Comparison of ENCODE assay signal across 8 cellular contexts in the genomic region with DNA sequence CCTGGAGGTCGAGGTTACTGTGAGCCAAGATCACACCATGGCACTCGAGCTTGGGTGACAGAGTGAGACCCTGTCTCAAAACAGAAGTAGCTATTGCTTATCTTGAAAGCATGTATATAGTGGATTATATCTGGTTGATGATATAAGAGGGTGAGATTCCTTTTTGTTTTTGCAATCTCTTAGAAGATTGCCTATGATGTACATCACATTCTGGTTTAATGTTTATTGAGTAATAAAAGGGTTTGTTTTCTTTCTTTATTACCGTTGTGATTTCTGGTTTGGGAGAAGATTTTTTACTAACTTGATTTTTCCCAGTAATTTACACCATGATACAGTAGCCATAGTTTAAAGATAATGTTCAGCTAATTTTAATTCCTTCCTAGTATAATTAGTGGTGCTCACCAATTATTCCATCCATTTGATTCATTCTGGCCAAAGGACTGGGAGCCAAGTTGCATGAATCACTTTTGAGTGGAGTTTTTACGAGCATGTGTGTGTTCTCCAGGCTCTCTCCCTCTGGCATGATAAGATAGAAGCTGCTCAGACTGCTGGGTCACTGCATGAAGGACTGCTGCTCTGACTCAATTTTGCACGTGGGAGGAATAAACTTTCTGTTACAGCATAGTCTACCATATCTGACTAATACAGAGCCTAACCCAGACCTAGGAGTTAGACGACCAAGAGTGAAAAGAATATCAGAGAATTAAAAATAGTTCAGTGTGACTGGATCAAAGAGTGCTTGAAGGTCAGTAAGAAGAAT. TPM values are rescaled to one million over a fixed set of nuclear protein-coding genes. Genes with fewer than 3 reads are reported as not detected.
DNase-seq lines count a peak whose midpoint lies in the region; ATAC-seq and TF ChIP-seq lines count a peak whose summit lies in the region.

No MANE protein-coding gene starts in this region.

- POLR2A ChIA-PET in HCT116 (lab: Charles Lee): no interaction called here

- H3K4me2 ChIP-seq in HCT116 (ENCODE audit: low read length) (peak overlapping the region; percentile 32), skeletal muscle satellite cell (ENCODE audit: low read length) (peak overlapping the region; percentile 45)

- intact Hi-C loops in HCT116 (cut with micrococcal nuclease): no loop called here

- H3K36me3 ChIP-seq in HCT116 (ENCODE audit: control insufficient read depth in 1 of 2, insufficient read depth in 2 of 2, low read length in 2 of 2): no peaks in the 10 kb centered on the region
- H3K36me3 ChIP-seq in SJSA1: no peaks in the 10 kb centered on the region
- H3K36me3 ChIP-seq in gastroesophageal sphincter: no peaks in the 10 kb centered on the region
- H3K36me3 ChIP-seq in skeletal muscle satellite cell (ENCODE audit: insufficient read depth, low read length): no peaks in the 10 kb centered on the region

- H3K27me3 ChIP-seq in HCT116 (ENCODE audit: insufficient read depth, low read length) (no peaks in the 10 kb centered on the region), SJSA1 (replicated peaks) (no peaks in the 10 kb centered on the region), gastroesophageal sphincter (no peaks in the 10 kb centered on the region), skeletal muscle satellite cell (ENCODE audit: control insufficient read depth, insufficient read depth, low read length) (no peaks in the 10 kb centered on the region)

- TF ChIP-seq CTCF in HCT116 (IDR thresholded peaks at IDR 0.05 in 2 of 3, conservative IDR thresholded peaks at IDR 0.05 in 1 of 3; ENCODE audit: borderline replicate concordance in 1 of 3, insufficient read depth in 1 of 3, low read depth in 2 of 3, low read length in 2 of 3) (no peak), gastroesophageal sphincter (IDR thresholded peaks at IDR 0.05) (no peak)

- peak; percentile 63 for ATAC-seq in HCT116
- peak; percentile 65 for ATAC-seq in gastroesophageal sphincter

- TF ChIP-seq RAD21 in HCT116 (IDR thresholded peaks at IDR 0.05; ENCODE audit: low read depth): no peak

- no peak overlapping the region for H3K9ac ChIP-seq in HCT116 (ENCODE audit: low read length)
- H3K9ac ChIP-seq in skeletal muscle satellite cell (ENCODE audit: low read depth, low read length): peak overlapping the region; percentile 2

- peak; percentile 24 for DNase-seq in HCT116 (ENCODE audit: low read depth, low spot score)
- peak; percentile 81 to 82 for DNase-seq in SJSA1 (ENCODE audit: low read depth in 1 of 2, low spot score in 2 of 2)
- no peak for DNase-seq in HK-2 (ENCODE audit: unreplicated experiment)
- no peak for DNase-seq in NCI-H187 (lab: John Stamatoyannopoulos, UW)
- DNase-seq in DMS79 treated with DMSO at 0.1 percent for 48 hours (lab: John Stamatoyannopoulos, UW): no peak
- no peak for DNase-seq in ureter (ENCODE audit: low spot score)

- RAD21 ChIA-PET in HCT116 (lab: Charles Lee; ENCODE audit: low non-redundant PET in 1 of 2, low total read pairs in 2 of 2, uncharacterized antibody in 2 of 2, unreplicated experiment in 2 of 2): no interaction called here

- no peak overlapping the region for H3K4me3 ChIP-seq in HCT116 (replicated peaks in 1 of 2; ENCODE audit: low read depth in 1 of 2, low read length in 2 of 2)
- no peak overlapping the region for H3K4me3 ChIP-seq in SJSA1
- H3K4me3 ChIP-seq in gastroesophageal sphincter: no peak overlapping the region
- H3K4me3 ChIP-seq in skeletal muscle satellite cell (ENCODE audit: low read length): no peak overlapping the region

- H3K9me3 ChIP-seq in HCT116 (ENCODE audit: control insufficient read depth in 1 of 2, insufficient read depth in 1 of 2, low read depth in 1 of 2, low read length in 2 of 2) (no peaks in the 10 kb centered on the region), SJSA1 (replicated peaks) (no peaks in the 10 kb centered on the region), gastroesophageal sphincter (no peaks in the 10 kb centered on the region), skeletal muscle satellite cell (replicated peaks; ENCODE audit: low read length) (no peaks in the 10 kb centered on the region)

- no peak overlapping the region for H3K27ac ChIP-seq in HCT116 (ENCODE audit: low read depth, low read length)
- peak overlapping the region; percentile 37 for H3K27ac ChIP-seq in SJSA1
- H3K27ac ChIP-seq in gastroesophageal sphincter: no peak overlapping the region

- H3K79me2 ChIP-seq in HCT116 (ENCODE audit: insufficient read depth, low read length): no peaks in the 10 kb centered on the region

- TF ChIP-seq POLR2A in HCT116 (IDR thresholded peaks at IDR 0.05; ENCODE audit: borderline replicate concordance, extremely low read depth, insufficient read depth, insufficient read length) (no peak), gastroesophageal sphincter (IDR thresholded peaks at IDR 0.05) (no peak)

- CTCF ChIA-PET in HCT116 (lab: Charles Lee): no interaction called here

- H3K4me1 ChIP-seq in HCT116 (ENCODE audit: control insufficient read depth in 1 of 2, insufficient read depth in 2 of 2, low read length in 2 of 2): peaks cover 0 to 14% of the 10 kb centered on the region in 2 experiments; a peak in 2 of 4 replicates
- H3K4me1 ChIP-seq in SJSA1 (replicated peaks): peaks cover 47% of the 10 kb centered on the region
- peaks cover 0 to 25% (median 0%) of the 10 kb centered on the region in 3 donors for H3K4me1 ChIP-seq in gastroesophageal sphincter
- peaks cover 44% of the 10 kb centered on the region for H3K4me1 ChIP-seq in skeletal muscle satellite cell (ENCODE audit: control insufficient read depth, insufficient read depth, low read length)

- no peaks in the 10 kb centered on the region for H4K20me1 ChIP-seq in HCT116 (ENCODE audit: insufficient read depth)

- H2AFZ ChIP-seq in HCT116 (ENCODE audit: low read depth, low read length, poor library complexity, severe bottlenecking): no peak overlapping the region

- TF ChIP-seq EP300 in gastroesophageal sphincter (IDR thresholded peaks at IDR 0.05): no peak

- no peaks in the 10 kb centered on the region for H3K9me2 ChIP-seq in HCT116 (ENCODE audit: insufficient read depth)

- WGBS in gastroesophageal sphincter (ENCODE audit: low coverage in 1 of 2), 2 donors: 39 to 96% methylated on average over 3 to 6 of the region's 6 CpGs

- no TSS peak for BruUV-seq in HCT116 (replicated peaks; lab: Mats Ljungman, UMichigan)

TF ChIP-seq in HCT116, 20 proteins besides CTCF, POLR2A, EP300 and RAD21 (continues in another document):
- TF ChIP-seq SIN3A (IDR thresholded peaks at IDR 0.05; ENCODE audit: low read depth) (no peak; the same call in 1 of the 2 replicates), ZBTB33 (IDR thresholded peaks at IDR 0.05; ENCODE audit: extremely low read depth, insufficient replicate concordance, low read length) (no peak), YY1 (IDR thresholded peaks at IDR 0.05; ENCODE audit: extremely low read depth, insufficient replicate concordance, low read depth, low read length) (no peak), CBX3 (IDR thresholded peaks at IDR 0.05; ENCODE audit: low read depth) (peak; percentile 34; the same call in 1 of the 2 replicates), EGR1 (IDR thresholded peaks at IDR 0.05; ENCODE audit: low read depth) (peak; percentile 34; the same call in 1 of the 2 replicates), MAX (IDR thresholded peaks at IDR 0.05) (peak; percentile 57), FOSL1 (IDR thresholded peaks at IDR 0.05; ENCODE audit: low read depth) (0 out of 2 replicates have a peak, but pooled peaks have one; percentile 34), EZH2 (IDR thresholded peaks at IDR 0.05) (no peak), SP1 (IDR thresholded peaks at IDR 0.05; ENCODE audit: low read depth) (peak; percentile 31), JUND (IDR thresholded peaks at IDR 0.05) (peak; percentile 36; the same call in 1 of the 2 replicates)

RNA-seq across cellular contexts. Expression of gene TSPAN13, which starts 13.5 kb away (rescaled TPM):
- total RNA-seq in HCT116 (2021; ENCODE audit: unreplicated experiment) (18.5 TPM), gastroesophageal sphincter (10 to 100 TPM in 1 of 4 donors, 1 to 10 TPM in 3; 2.5 to 13.3 (median 6.4) TPM), ureter (50.2 TPM)
- 4.8 and 6.1 TPM in 2 replicates for polyA plus RNA-seq in HCT116 (2012)
- 57.9 and 64.3 TPM in 2 replicates for total RNA-seq in SJSA1 (2014; rRNA removed; shearing (Covaris generic))
- total RNA-seq in skeletal muscle satellite cell (2012; rRNA removed): 0.87 and 1.3 TPM in 2 replicates

Comparison
In these comparisons a context has a peak if more than half of its experiments do, and no peak if none do; other contexts are left out.
1. DNase-seq: peak in HCT116 (single experiment) and SJSA1 (2 of 2); none in HK-2 (single experiment), NCI-H187 (0 of 2), DMS79 treated with DMSO at 0.1 percent for 48 hours (single experiment) and ureter (single experiment).